Comparison of ENCODE assay signal across 8 cellular contexts in genomic region chr17:28711723-28712036, GRCh38. TPM values are rescaled to one million over a fixed set of nuclear protein-coding genes. Genes with fewer than 3 reads are reported as not detected.
DNase-seq lines count a peak whose midpoint lies in the region; ATAC-seq and TF ChIP-seq lines count a peak whose summit lies in the region.

A gene with protein sequence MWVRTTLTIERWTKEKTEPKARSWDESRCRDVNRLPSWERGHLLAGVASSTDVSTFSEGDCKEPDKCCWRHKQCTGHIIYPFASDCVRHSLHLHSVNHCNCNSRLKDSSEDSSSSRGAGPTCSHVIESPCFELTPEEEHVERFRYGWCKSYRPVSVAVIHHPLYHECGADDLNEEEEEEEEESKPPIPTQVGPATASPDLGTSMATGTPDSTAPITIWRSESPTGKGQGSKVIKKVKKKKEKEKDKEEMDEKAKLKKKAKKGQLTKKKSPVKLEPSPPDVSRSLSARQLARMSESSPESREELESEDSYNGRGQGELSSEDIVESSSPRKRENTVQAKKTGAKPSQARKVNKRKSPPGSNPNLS (minus strand): TSS chr17:28711888. CDS start chr17:28711660, 228 bp downstream.

- peak; percentile 29 for ATAC-seq in GM18511 (IDR thresholded peaks at IDR 0.05; ENCODE audit: unreplicated experiment)
- ATAC-seq in HG02943 (IDR thresholded peaks at IDR 0.05; ENCODE audit: low read depth, unreplicated experiment), result peak; percentile 21
- ATAC-seq in left ventricle myocardium superior, result peak; percentile 22
- ATAC-seq in HG03469 (IDR thresholded peaks at IDR 0.05; ENCODE audit: unreplicated experiment), result no peak

- peak within 1 kb of the TSS; percentile 96 for H3K4me2 ChIP-seq in smooth muscle cell

- no peak for TF ChIP-seq CTCF in smooth muscle cell (IDR thresholded peaks at IDR 0.05; ENCODE audit: borderline replicate concordance, insufficient read depth, poor library complexity, severe bottlenecking)

- intact Hi-C loops in left ventricle myocardium superior (cut with micrococcal nuclease), result no loop called here

- no peak within 1 kb of the TSS for H2AFZ ChIP-seq in smooth muscle cell (ENCODE audit: low read depth)

- H3K4me3 ChIP-seq in smooth muscle cell, result peak within 1 kb of the TSS; percentile 66

- H3K4me1 ChIP-seq in smooth muscle cell (ENCODE audit: low read depth), result peaks cover 18% of the 10 kb centered on the region

- WGBS in smooth muscle cell (ENCODE audit: low lambda C conversion rate), result 0% methylated on average over 19 of the region's 20 CpGs

- DNase-seq in activated CD8-positive, alpha-beta memory T cell treated with anti-CD3 and anti-CD28 coated beads, Interleukin-2, amount 50 U/mL, for 48 hours, result peak; percentile 74
- DNase-seq in left ventricle myocardium superior (no peak), smooth muscle cell (lab: John Stamatoyannopoulos, UW; ENCODE audit: unreplicated experiment) (no peak), DMS114 treated with DMSO at 0.1 percent for 48 hours (lab: John Stamatoyannopoulos, UW; ENCODE audit: unreplicated experiment) (no peak), mesenteric fat pad (ENCODE audit: low spot score) (no peak)

- peaks cover 23% of the 10 kb centered on the region for H4K20me1 ChIP-seq in smooth muscle cell (ENCODE audit: low read depth)

- H3K27ac ChIP-seq in smooth muscle cell (ENCODE audit: low read depth), result peak within 1 kb of the TSS; percentile 81

- no peaks in the 10 kb centered on the region for H3K36me3 ChIP-seq in smooth muscle cell (ENCODE audit: low read depth)

- H3K9me3 ChIP-seq in smooth muscle cell (replicated peaks; ENCODE audit: low read depth), result no peaks in the 10 kb centered on the region

- peaks cover 29% of the 10 kb centered on the region for H3F3A ChIP-seq in smooth muscle cell (ENCODE audit: low read depth)

- H3K27me3 ChIP-seq in smooth muscle cell (ENCODE audit: low read depth), result no peaks in the 10 kb centered on the region

- peak within 1 kb of the TSS; percentile 63 for H3K9ac ChIP-seq in smooth muscle cell (ENCODE audit: low read depth)

- H3K79me2 ChIP-seq in smooth muscle cell (ENCODE audit: low read depth), result peaks cover 12% of the 10 kb centered on the region

RNA-seq across cellular contexts. Expression of the gene that starts here (rescaled TPM):
- 0.89 TPM for total RNA-seq in left ventricle myocardium superior
- total RNA-seq in smooth muscle cell, result 1.9 and 3.0 TPM in 2 replicates
- 1.8 and 3.0 TPM in 2 replicates for polyA plus RNA-seq in smooth muscle cell
- total RNA-seq in mesenteric fat pad, result 1.3 TPM

Comparison
In these comparisons a context has a peak if more than half of its experiments do, and no peak if none do; other contexts are left out.
1. Peak in ATAC-seq in left ventricle myocardium superior; RNA of the gene not detected or under 1 TPM.